31 cellular contexts compared by ENCODE assay signal in the genomic region with DNA sequence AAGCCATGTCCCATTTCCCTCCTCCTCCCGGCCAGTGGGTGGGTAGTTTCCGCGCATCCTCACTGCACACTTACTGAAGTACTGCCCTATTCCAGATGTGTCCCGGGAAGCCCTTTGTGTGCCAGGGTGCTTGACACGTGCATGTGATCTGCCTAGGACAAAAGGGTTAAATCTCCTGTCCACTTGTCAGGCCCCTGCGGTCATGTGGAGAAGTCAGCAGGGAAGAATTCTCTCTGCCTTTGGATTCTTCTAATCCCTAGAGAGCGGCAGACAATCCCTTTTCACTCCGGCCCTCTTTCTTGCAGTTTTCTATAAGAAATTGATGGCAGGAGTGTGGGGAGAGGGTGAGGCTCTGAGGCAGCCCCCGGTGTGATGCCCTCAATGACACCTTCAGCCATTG. TPM values are rescaled to one million over a fixed set of nuclear protein-coding genes. Genes with fewer than 3 reads are reported as not detected.
"Had no signal": no experiment of that assay in that cellular context is flagged by ENCODE, and none has a peak within 500 bp of the region (broad histone marks: within the 10 kb centered on the region; RNA-seq: fewer than 3 reads in every experiment).

No MANE protein-coding gene starts in this region.

- H3K4me3 ChIP-seq: esophagus muscularis mucosa, heart right ventricle, left lung, lower lobe of right lung, ovary, prostate gland, uterus had no signal

- H3K4me3 Mint-ChIP-seq: activated CD4-positive, alpha-beta memory T cell treated with anti-CD3 and anti-CD28 coated beads, Interleukin-2, amount 10 ng/mL, durations not matched to agents 7 days and 5 days; activated CD4-positive, alpha-beta T cell treated with anti-CD3 and anti-CD28 coated beads, Interleukin-2, amount 10 ng/mL, durations not matched to agents 7 days and 5 days; activated naive CD4-positive, alpha-beta T cell treated with anti-CD3 and anti-CD28 coated beads, Interleukin-2, amount 50 U/mL, for 24 hours; activated naive CD8-positive, alpha-beta T cell treated with anti-CD3 and anti-CD28 coated beads, Interleukin-2, amount 50 U/mL, for 24 hours; activated T-cell treated with anti-CD3 and anti-CD28 coated beads, Interleukin-2, amount 50 U/mL, for 4 hours; activated T-helper 17 cell treated with anti-CD3 and anti-CD28 coated beads, Interleukin-2, amount 50 U/mL, for 72 hours; natural killer cell treated with Interleukin-12 subunit alpha and Interleukin-12 subunit beta and Interleukin-15 and Interleukin-18, amount 100 ng/mL, for 72 hours; stimulated activated effector memory CD8-positive, alpha-beta T cell treated with anti-CD3 and anti-CD28 coated beads, Interleukin-12 subunit alpha, Interleukin-12 subunit beta, amount 100 ng/mL, for 72 hours; stimulated activated naive CD8-positive, alpha-beta T cell treated with anti-CD3 and anti-CD28 coated beads, Interleukin-15, Interleukin-2, amounts not matched to agents 100 ng/mL and 50 ng/mL, for 24 hours; type B pancreatic cell had no signal

- H3K27me3 ChIP-seq: ovary, uterus had no signal

- H3K4me1 Mint-ChIP-seq: activated CD4-positive, alpha-beta memory T cell treated with anti-CD3 and anti-CD28 coated beads, Interleukin-2, amount 10 ng/mL, durations not matched to agents 7 days and 5 days; activated CD4-positive, alpha-beta T cell treated with anti-CD3 and anti-CD28 coated beads, Interleukin-2, amount 10 ng/mL, durations not matched to agents 7 days and 5 days; activated naive CD4-positive, alpha-beta T cell treated with anti-CD3 and anti-CD28 coated beads, Interleukin-2, amount 50 U/mL, for 24 hours; activated naive CD8-positive, alpha-beta T cell treated with anti-CD3 and anti-CD28 coated beads, Interleukin-2, amount 50 U/mL, for 24 hours; activated T-helper 17 cell treated with anti-CD3 and anti-CD28 coated beads, Interleukin-2, amount 50 U/mL, for 72 hours; stimulated activated effector memory CD8-positive, alpha-beta T cell treated with anti-CD3 and anti-CD28 coated beads, Interleukin-12 subunit alpha, Interleukin-12 subunit beta, amount 100 ng/mL, for 72 hours had no signal

- ATAC-seq: activated naive CD8-positive, alpha-beta T cell treated with anti-CD3 and anti-CD28 coated beads, Interleukin-2, amount 50 U/mL, for 24 hours; activated T-cell treated with anti-CD3 and anti-CD28 coated beads, Interleukin-2, amount 50 U/mL, for 4 hours; activated T-helper 17 cell treated with anti-CD3 and anti-CD28 coated beads, Interleukin-2, amount 50 U/mL, for 72 hours; heart right ventricle; left lung; lower lobe of right lung; natural killer cell treated with Interleukin-12 subunit alpha and Interleukin-12 subunit beta and Interleukin-15 and Interleukin-18, amount 100 ng/mL, for 72 hours; sciatic nerve; stimulated activated effector memory CD8-positive, alpha-beta T cell treated with anti-CD3 and anti-CD28 coated beads, Interleukin-12 subunit alpha, Interleukin-12 subunit beta, amount 100 ng/mL, for 72 hours had no signal

- DNase-seq: activated CD4-positive, alpha-beta memory T cell treated with anti-CD3 and anti-CD28 coated beads, Interleukin-2, amount 10 ng/mL, durations not matched to agents 7 days and 5 days; activated CD4-positive, alpha-beta T cell treated with anti-CD3 and anti-CD28 coated beads for 1 hour; activated CD4-positive, alpha-beta T cell treated with anti-CD3 and anti-CD28 coated beads, Interleukin-2, amount 10 ng/mL, durations not matched to agents 7 days and 5 days; activated naive CD8-positive, alpha-beta T cell treated with anti-CD3 and anti-CD28 coated beads, Interleukin-2, amount 50 U/mL, for 24 hours; activated T-cell treated with anti-CD3 and anti-CD28 coated beads, Interleukin-2, amount 50 U/mL, for 4 hours; amygdala; caudate nucleus; cortex of kidney; foreskin melanocyte; heart right ventricle; left lung; lower lobe of right lung; mesenchymal stem cell; ovary; retina; small intestine; stimulated activated CD4-positive, alpha-beta T cell treated with anti-CD3 and anti-CD28 coated beads, Interleukin-4, amount 100 ng/mL, for 24 hours; T1000; uterus had no signal

- H3K4me1 ChIP-seq: left lung, lower lobe of right lung, prostate gland, uterus had no signal

- H3K36me3 Mint-ChIP-seq: activated naive CD4-positive, alpha-beta T cell treated with anti-CD3 and anti-CD28 coated beads, Interleukin-2, amount 50 U/mL, for 24 hours; natural killer cell treated with Interleukin-12 subunit alpha and Interleukin-12 subunit beta and Interleukin-15 and Interleukin-18, amount 100 ng/mL, for 72 hours; stimulated activated effector memory CD8-positive, alpha-beta T cell treated with anti-CD3 and anti-CD28 coated beads, Interleukin-12 subunit alpha, Interleukin-12 subunit beta, amount 100 ng/mL, for 72 hours had no signal

- H3K27ac Mint-ChIP-seq: activated CD4-positive, alpha-beta memory T cell treated with anti-CD3 and anti-CD28 coated beads, Interleukin-2, amount 10 ng/mL, durations not matched to agents 7 days and 5 days; activated CD4-positive, alpha-beta T cell treated with anti-CD3 and anti-CD28 coated beads, Interleukin-2, amount 10 ng/mL, durations not matched to agents 7 days and 5 days; activated naive CD4-positive, alpha-beta T cell treated with anti-CD3 and anti-CD28 coated beads, Interleukin-2, amount 50 U/mL, for 24 hours; activated naive CD8-positive, alpha-beta T cell treated with anti-CD3 and anti-CD28 coated beads, Interleukin-2, amount 50 U/mL, for 24 hours; activated T-helper 17 cell treated with anti-CD3 and anti-CD28 coated beads, Interleukin-2, amount 50 U/mL, for 72 hours; natural killer cell treated with Interleukin-12 subunit alpha and Interleukin-12 subunit beta and Interleukin-15 and Interleukin-18, amount 100 ng/mL, for 72 hours; stimulated activated effector memory CD8-positive, alpha-beta T cell treated with anti-CD3 and anti-CD28 coated beads, Interleukin-12 subunit alpha, Interleukin-12 subunit beta, amount 100 ng/mL, for 72 hours; stimulated activated naive CD8-positive, alpha-beta T cell treated with anti-CD3 and anti-CD28 coated beads, Interleukin-15, Interleukin-2, amounts not matched to agents 100 ng/mL and 50 ng/mL, for 24 hours; type B pancreatic cell had no signal

- H3K9me3 Mint-ChIP-seq: activated CD4-positive, alpha-beta memory T cell treated with anti-CD3 and anti-CD28 coated beads, Interleukin-2, amount 10 ng/mL, durations not matched to agents 7 days and 5 days; activated CD4-positive, alpha-beta T cell treated with anti-CD3 and anti-CD28 coated beads, Interleukin-2, amount 10 ng/mL, durations not matched to agents 7 days and 5 days; activated naive CD4-positive, alpha-beta T cell treated with anti-CD3 and anti-CD28 coated beads, Interleukin-2, amount 50 U/mL, for 24 hours; activated naive CD8-positive, alpha-beta T cell treated with anti-CD3 and anti-CD28 coated beads, Interleukin-2, amount 50 U/mL, for 24 hours; activated T-cell treated with anti-CD3 and anti-CD28 coated beads, Interleukin-2, amount 50 U/mL, for 4 hours; activated T-helper 17 cell treated with anti-CD3 and anti-CD28 coated beads, Interleukin-2, amount 50 U/mL, for 72 hours; natural killer cell treated with Interleukin-12 subunit alpha and Interleukin-12 subunit beta and Interleukin-15 and Interleukin-18, amount 100 ng/mL, for 72 hours; stimulated activated effector memory CD8-positive, alpha-beta T cell treated with anti-CD3 and anti-CD28 coated beads, Interleukin-12 subunit alpha, Interleukin-12 subunit beta, amount 100 ng/mL, for 72 hours; stimulated activated naive CD8-positive, alpha-beta T cell treated with anti-CD3 and anti-CD28 coated beads, Interleukin-15, Interleukin-2, amounts not matched to agents 100 ng/mL and 50 ng/mL, for 24 hours; type B pancreatic cell had no signal

- H3K27ac ChIP-seq: esophagus muscularis mucosa, heart right ventricle, left lung, lower lobe of right lung, neutrophil, ovary, prostate gland, uterus had no signal

- H3K27me3 Mint-ChIP-seq: activated CD4-positive, alpha-beta T cell treated with anti-CD3 and anti-CD28 coated beads, Interleukin-2, amount 10 ng/mL, durations not matched to agents 7 days and 5 days; type B pancreatic cell had no signal

- H3K9me3 ChIP-seq: esophagus muscularis mucosa, heart right ventricle, left lung, lower lobe of right lung, neutrophil, ovary, prostate gland, uterus had no signal

- H3K36me3 ChIP-seq: esophagus muscularis mucosa, heart right ventricle, left lung, lower lobe of right lung, neutrophil, ovary, prostate gland, uterus had no signal

RNA-seq across cellular contexts. Expression of a gene that starts 19.8 kb away (rescaled TPM):
- total RNA-seq: activated CD4-positive, alpha-beta memory T cell treated with anti-CD3 and anti-CD28 coated beads, Interleukin-2, amount 10 ng/mL, durations not matched to agents 7 days and 5 days; activated CD4-positive, alpha-beta T cell treated with anti-CD3 and anti-CD28 coated beads, Interleukin-2, amount 10 ng/mL, durations not matched to agents 7 days and 5 days; activated T-cell treated with anti-CD3 and anti-CD28 coated beads, Interleukin-2, amount 50 U/mL, for 4 hours; activated T-helper 17 cell treated with anti-CD3 and anti-CD28 coated beads, Interleukin-2, amount 50 U/mL, for 72 hours; glomerular endothelial cell; lower lobe of right lung; natural killer cell treated with Interleukin-12 subunit alpha and Interleukin-12 subunit beta and Interleukin-15 and Interleukin-18, amount 100 ng/mL, for 72 hours; sciatic nerve; subcutaneous adipose tissue had no signal
